Comparison of ENCODE assay signal across 1 cellular context in the genomic region with DNA sequence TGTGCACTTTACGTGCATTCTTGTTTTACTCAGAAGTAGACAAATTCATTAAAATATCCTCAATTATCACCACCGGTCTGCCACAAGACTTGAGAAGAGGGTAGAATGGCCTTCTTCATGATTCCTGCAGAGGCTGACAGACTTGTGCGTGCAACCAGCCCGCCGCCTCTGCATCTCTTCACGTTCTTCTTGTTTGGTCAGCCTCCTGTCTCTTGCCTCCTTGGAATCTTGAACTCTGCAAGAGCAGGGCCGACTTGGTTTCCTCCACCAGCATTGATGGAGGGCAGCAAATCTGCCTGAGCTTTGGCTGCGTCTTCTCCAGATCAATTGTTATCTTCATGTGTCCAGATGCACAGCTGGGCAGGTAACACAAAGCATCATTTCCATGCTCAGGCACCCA.
TF ChIP-seq lines count a peak whose summit lies in the region.

No MANE protein-coding gene starts in this region.

TF ChIP-seq in SK-N-SH, 30 proteins besides CTCF, POLR2A, EP300 and RAD21 (continued from another document):
- TF ChIP-seq, protein P1, sequence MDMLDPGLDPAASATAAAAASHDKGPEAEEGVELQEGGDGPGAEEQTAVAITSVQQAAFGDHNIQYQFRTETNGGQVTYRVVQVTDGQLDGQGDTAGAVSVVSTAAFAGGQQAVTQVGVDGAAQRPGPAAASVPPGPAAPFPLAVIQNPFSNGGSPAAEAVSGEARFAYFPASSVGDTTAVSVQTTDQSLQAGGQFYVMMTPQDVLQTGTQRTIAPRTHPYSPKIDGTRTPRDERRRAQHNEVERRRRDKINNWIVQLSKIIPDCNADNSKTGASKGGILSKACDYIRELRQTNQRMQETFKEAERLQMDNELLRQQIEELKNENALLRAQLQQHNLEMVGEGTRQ (IDR thresholded peaks at IDR 0.05; ENCODE audit: borderline replicate concordance, low read depth, low read length): no peak
- no peak for TF ChIP-seq ELF1 (IDR thresholded peaks at IDR 0.05)
- TF ChIP-seq POLR2AphosphoS5 (IDR thresholded peaks at IDR 0.05; ENCODE audit: low read depth, low read length): no peak
TF ChIP-seq in SK-N-SH: peak in this region for 0.
